In genomic region chr3:74510261-74510660, GRCh38 we compare ENCODE assay signal across 22 cellular contexts.
"Had no signal": no experiment of that assay in that cellular context is flagged by ENCODE, and none has a peak within 500 bp of the region (broad histone marks: within the 10 kb centered on the region; RNA-seq: fewer than 3 reads in every experiment).

No MANE protein-coding gene starts in this region.

- H3K9me3 ChIP-seq: MG63, SJCRH30 had no signal

- DNase-seq: KBM-7; MG63; NCI-H1092 treated with DMSO at 0.1 percent for 48 hours; NCI-H1436; NCI-H187; NCI-H2029; NCI-H2081 treated with DMSO at 0.1 percent for 48 hours; NCI-H2171; NCI-H226; NCI-H446; NCI-H510A; NCI-H524 treated with DMSO at 0.1 percent for 48 hours; NCI-H69; NCI-H774; NK-92 treated with Interleukin-12 subunit alpha and Interleukin-12 subunit beta, amount 100 ng/mL, for 24 hours; PC-3; SHP77; SJCRH30 had no signal

- H3K27ac ChIP-seq: HL-60, RWPE1, SJCRH30 had no signal

- H3K4me1 ChIP-seq: SJCRH30 had no signal

- H3K27me3 ChIP-seq: MG63, SJCRH30 had no signal

- ATAC-seq: Panc1, PC-3, SK-N-SH treated with all-trans-retinoic acid at 6 μM for 48 hours had no signal

- H3K36me3 ChIP-seq: MG63, SJCRH30 had no signal

- H3K4me3 ChIP-seq: MG63, SJCRH30 had no signal
